ENCODE assay signal across 1 cellular context in the genomic region with DNA sequence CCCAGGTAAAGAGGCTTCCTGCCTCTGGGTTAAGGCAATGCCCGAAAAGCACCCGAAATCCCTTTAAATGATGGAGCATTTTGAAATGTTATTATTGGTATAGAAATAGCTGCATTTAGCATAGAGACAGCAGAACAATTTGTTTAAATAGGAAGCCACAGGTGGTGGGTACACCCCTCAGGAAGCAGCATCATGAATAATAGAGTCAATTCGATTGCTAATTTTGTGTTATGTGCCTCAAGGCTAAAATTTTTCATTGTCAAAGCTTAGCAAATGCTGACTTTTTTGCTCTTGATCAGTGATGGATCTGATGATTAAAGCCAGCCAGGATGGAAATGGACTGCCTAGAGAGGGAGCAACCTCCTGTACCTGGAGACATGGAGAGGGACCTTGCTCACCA.
TF ChIP-seq lines count a peak whose summit lies in the region.

No MANE protein-coding gene starts in this region.

TF ChIP-seq in HCT116, 20 proteins besides CTCF, POLR2A, EP300 and RAD21 (continued from another document):
- TF ChIP-seq, protein P1, sequence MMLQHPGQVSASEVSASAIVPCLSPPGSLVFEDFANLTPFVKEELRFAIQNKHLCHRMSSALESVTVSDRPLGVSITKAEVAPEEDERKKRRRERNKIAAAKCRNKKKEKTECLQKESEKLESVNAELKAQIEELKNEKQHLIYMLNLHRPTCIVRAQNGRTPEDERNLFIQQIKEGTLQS (IDR thresholded peaks at IDR 0.05), result no peak
- TF ChIP-seq, protein P2, sequence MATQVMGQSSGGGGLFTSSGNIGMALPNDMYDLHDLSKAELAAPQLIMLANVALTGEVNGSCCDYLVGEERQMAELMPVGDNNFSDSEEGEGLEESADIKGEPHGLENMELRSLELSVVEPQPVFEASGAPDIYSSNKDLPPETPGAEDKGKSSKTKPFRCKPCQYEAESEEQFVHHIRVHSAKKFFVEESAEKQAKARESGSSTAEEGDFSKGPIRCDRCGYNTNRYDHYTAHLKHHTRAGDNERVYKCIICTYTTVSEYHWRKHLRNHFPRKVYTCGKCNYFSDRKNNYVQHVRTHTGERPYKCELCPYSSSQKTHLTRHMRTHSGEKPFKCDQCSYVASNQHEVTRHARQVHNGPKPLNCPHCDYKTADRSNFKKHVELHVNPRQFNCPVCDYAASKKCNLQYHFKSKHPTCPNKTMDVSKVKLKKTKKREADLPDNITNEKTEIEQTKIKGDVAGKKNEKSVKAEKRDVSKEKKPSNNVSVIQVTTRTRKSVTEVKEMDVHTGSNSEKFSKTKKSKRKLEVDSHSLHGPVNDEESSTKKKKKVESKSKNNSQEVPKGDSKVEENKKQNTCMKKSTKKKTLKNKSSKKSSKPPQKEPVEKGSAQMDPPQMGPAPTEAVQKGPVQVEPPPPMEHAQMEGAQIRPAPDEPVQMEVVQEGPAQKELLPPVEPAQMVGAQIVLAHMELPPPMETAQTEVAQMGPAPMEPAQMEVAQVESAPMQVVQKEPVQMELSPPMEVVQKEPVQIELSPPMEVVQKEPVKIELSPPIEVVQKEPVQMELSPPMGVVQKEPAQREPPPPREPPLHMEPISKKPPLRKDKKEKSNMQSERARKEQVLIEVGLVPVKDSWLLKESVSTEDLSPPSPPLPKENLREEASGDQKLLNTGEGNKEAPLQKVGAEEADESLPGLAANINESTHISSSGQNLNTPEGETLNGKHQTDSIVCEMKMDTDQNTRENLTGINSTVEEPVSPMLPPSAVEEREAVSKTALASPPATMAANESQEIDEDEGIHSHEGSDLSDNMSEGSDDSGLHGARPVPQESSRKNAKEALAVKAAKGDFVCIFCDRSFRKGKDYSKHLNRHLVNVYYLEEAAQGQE (IDR thresholded peaks at IDR 0.05; ENCODE audit: low read depth), result no peak
- TF ChIP-seq ELF1 (IDR thresholded peaks at IDR 0.05; ENCODE audit: borderline replicate concordance, low read depth), result no peak
- TF ChIP-seq SP1 (IDR thresholded peaks at IDR 0.05; ENCODE audit: low read depth), result no peak
- TF ChIP-seq CEBPB (IDR thresholded peaks at IDR 0.05; ENCODE audit: low read depth), result no peak
TF ChIP-seq in HCT116: peak in this region for 0.
